In the genomic region with DNA sequence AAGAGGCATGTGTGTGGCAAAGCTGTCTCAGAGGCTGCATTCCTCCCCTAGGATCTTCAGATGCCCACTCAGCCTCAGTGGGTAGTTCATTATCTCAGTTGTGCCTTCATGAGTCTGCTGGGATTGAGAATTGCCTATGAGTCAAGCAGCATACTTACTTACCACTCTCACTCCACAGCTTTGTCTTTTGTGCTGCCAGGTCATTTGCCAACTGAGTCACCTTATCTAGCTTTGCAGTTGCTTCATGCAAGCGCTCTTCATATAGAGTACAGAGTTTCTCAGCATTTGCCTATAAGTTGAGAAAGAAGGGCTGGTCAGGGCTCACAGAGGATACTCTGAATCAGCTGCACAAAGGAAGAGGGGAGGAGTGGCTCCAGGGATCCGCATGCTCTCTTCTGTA, we compare ENCODE assay signal across 15 cellular contexts.
DNase-seq lines count a peak whose midpoint lies in the region; ATAC-seq and TF ChIP-seq lines count a peak whose summit lies in the region.
"Had no signal": no experiment of that assay in that cellular context is flagged by ENCODE, and none has a peak within 500 bp of the region (broad histone marks: within the 10 kb centered on the region; RNA-seq: fewer than 3 reads in every experiment).

No MANE protein-coding gene starts in this region.

- H3K9me3 Mint-ChIP-seq in stimulated activated naive CD8-positive, alpha-beta T cell treated with anti-CD3 and anti-CD28 coated beads, Interleukin-15, amount 100 ng/mL, for 72 hours = no peaks in the 10 kb centered on the region
- H3K9me3 Mint-ChIP-seq: endodermal cell; stimulated activated naive CD8-positive, alpha-beta T cell treated with anti-CD3 and anti-CD28 coated beads, Interleukin-15, Interleukin-2, amounts not matched to agents 100 ng/mL and 50 ng/mL, for 24 hours; T-helper 2 cell treated with Interferon-gamma antibody and Interleukin-4, amounts not matched to agents 5 μg/mL and 100 μg/mL, for 36 hours had no signal

- in situ Hi-C loops in gastrocnemius medialis (cut with MboI; ENCODE audit: low sequenced_read_pairs in 4 of 4) = loop anchor here in 1 of 4 donors (25.0 kb wide), 1 partner anchor 484 kb away; no protein-coding TSS in a partner anchor

- no peak overlapping the region for H3K4me3 ChIP-seq in gastrocnemius medialis

- H3K4me3 Mint-ChIP-seq in stimulated activated naive CD8-positive, alpha-beta T cell treated with anti-CD3 and anti-CD28 coated beads, Interleukin-15, amount 100 ng/mL, for 72 hours = no peak overlapping the region
- H3K4me3 Mint-ChIP-seq: endodermal cell; stimulated activated naive CD8-positive, alpha-beta T cell treated with anti-CD3 and anti-CD28 coated beads, Interleukin-15, Interleukin-2, amounts not matched to agents 100 ng/mL and 50 ng/mL, for 24 hours; T-helper 2 cell treated with Interferon-gamma antibody and Interleukin-4, amounts not matched to agents 5 μg/mL and 100 μg/mL, for 36 hours had no signal

- DNase-seq in stimulated activated naive CD8-positive, alpha-beta T cell treated with anti-CD3 and anti-CD28 coated beads, Interleukin-15, Interleukin-2, amounts not matched to agents 100 U/mL and 50 U/mL, for 24 hours = no peak
- DNase-seq in stimulated activated naive CD8-positive, alpha-beta T cell treated with anti-CD3 and anti-CD28 coated beads, Interleukin-15, amount 100 ng/mL, for 72 hours = no peak
- DNase-seq in T1000 (lab: John Stamatoyannopoulos, UW) = peak; percentile 57
- DNase-seq in fibroblast of peridontal ligament (ENCODE audit: extremely low read depth) = peak; percentile 66
- DNase-seq in NCI-H748 (lab: John Stamatoyannopoulos, UW; ENCODE audit: unreplicated experiment) = no peak
- no peak for DNase-seq in SIG-M5 treated with dmso at 0.1 percent for 504 hours (lab: John Stamatoyannopoulos, UW; ENCODE audit: unreplicated experiment)
- no peak for DNase-seq in gastrocnemius medialis
- DNase-seq: anterior cingulate cortex; endodermal cell; stimulated activated CD4-positive, alpha-beta T cell treated with anti-CD3 and anti-CD28 coated beads, Interleukin-4, amount 100 ng/mL, for 1 hour had no signal

- no peak overlapping the region for H3K27ac Mint-ChIP-seq in stimulated activated naive CD8-positive, alpha-beta T cell treated with anti-CD3 and anti-CD28 coated beads, Interleukin-15, amount 100 ng/mL, for 72 hours
- H3K27ac Mint-ChIP-seq: endodermal cell; stimulated activated naive CD8-positive, alpha-beta T cell treated with anti-CD3 and anti-CD28 coated beads, Interleukin-15, Interleukin-2, amounts not matched to agents 100 ng/mL and 50 ng/mL, for 24 hours; T-helper 2 cell treated with Interferon-gamma antibody and Interleukin-4, amounts not matched to agents 5 μg/mL and 100 μg/mL, for 36 hours had no signal

- peak; percentile 44 for ATAC-seq in stimulated activated naive CD8-positive, alpha-beta T cell treated with anti-CD3 and anti-CD28 coated beads, Interleukin-15, Interleukin-2, amounts not matched to agents 100 U/mL and 50 U/mL, for 24 hours
- no peak for ATAC-seq in stimulated activated naive CD8-positive, alpha-beta T cell treated with anti-CD3 and anti-CD28 coated beads, Interleukin-15, amount 100 ng/mL, for 72 hours
- ATAC-seq in HG03457 (IDR thresholded peaks at IDR 0.05; ENCODE audit: unreplicated experiment) (no peak), gastrocnemius medialis (no peak)

- H3K27ac ChIP-seq in gastrocnemius medialis = no peak overlapping the region
- H3K27ac ChIP-seq: C4-2B, parathyroid adenoma had no signal

- no peaks in the 10 kb centered on the region for H3K27me3 ChIP-seq in gastrocnemius medialis

- TF ChIP-seq CTCF in gastrocnemius medialis (IDR thresholded peaks at IDR 0.05 in 4 of 5, conservative IDR thresholded peaks at IDR 0.05 in 1 of 5) = no peak

- no peaks in the 10 kb centered on the region for H3K36me3 ChIP-seq in gastrocnemius medialis

- H3K27me3 Mint-ChIP-seq in stimulated activated naive CD8-positive, alpha-beta T cell treated with anti-CD3 and anti-CD28 coated beads, Interleukin-15, amount 100 ng/mL, for 72 hours = peaks cover 6% of the 10 kb centered on the region
- H3K27me3 Mint-ChIP-seq: stimulated activated naive CD8-positive, alpha-beta T cell treated with anti-CD3 and anti-CD28 coated beads, Interleukin-15, Interleukin-2, amounts not matched to agents 100 ng/mL and 50 ng/mL, for 24 hours had no signal

- H3K4me1 ChIP-seq in gastrocnemius medialis = no peaks in the 10 kb centered on the region
- H3K4me1 ChIP-seq: parathyroid adenoma had no signal

- TF ChIP-seq POLR2A in gastrocnemius medialis (IDR thresholded peaks at IDR 0.05) = no peak

- H3K9me3 ChIP-seq in gastrocnemius medialis = no peaks in the 10 kb centered on the region

- peaks cover 9% of the 10 kb centered on the region for H3K4me1 Mint-ChIP-seq in stimulated activated naive CD8-positive, alpha-beta T cell treated with anti-CD3 and anti-CD28 coated beads, Interleukin-15, amount 100 ng/mL, for 72 hours
- H3K4me1 Mint-ChIP-seq: endodermal cell had no signal

- intact Hi-C loops in gastrocnemius medialis (cut with DNase I; ENCODE audit: low total_unique reads) = no loop called here

Comparison
In these comparisons a context has a peak if more than half of its experiments do, and no peak if none do; other contexts are left out.
1. DNase-seq: peak in T1000 (single experiment) and fibroblast of peridontal ligament (single experiment); none in stimulated activated naive CD8-positive, alpha-beta T cell treated with anti-CD3 and anti-CD28 coated beads, Interleukin-15, Interleukin-2, amounts not matched to agents 100 U/mL and 50 U/mL, for 24 hours (single experiment), stimulated activated naive CD8-positive, alpha-beta T cell treated with anti-CD3 and anti-CD28 coated beads, Interleukin-15, amount 100 ng/mL, for 72 hours (0 of 2), NCI-H748 (single experiment), SIG-M5 treated with dmso at 0.1 percent for 504 hours (single experiment) and gastrocnemius medialis (0 of 2).